Comparison of ENCODE assay signal across 18 cellular contexts in genomic region chr12:109130297-109130696, GRCh38.
"Had no signal": no experiment of that assay in that cellular context is flagged by ENCODE, and none has a peak within 500 bp of the region (broad histone marks: within the 10 kb centered on the region; RNA-seq: fewer than 3 reads in every experiment).

No MANE protein-coding gene starts in this region.

- DNase-seq: activated CD4-positive, alpha-beta T cell treated with anti-CD3 and anti-CD28 coated beads for 4 hours; activated CD8-positive, alpha-beta memory T cell treated with anti-CD3 and anti-CD28 coated beads, Interleukin-2, amount 50 U/mL, for 48 hours; activated CD8-positive, alpha-beta T cell treated with anti-CD3 and anti-CD28 coated beads, Interleukin-2, amount 10 ng/mL, durations not matched to agents 7 days and 5 days; activated naive CD4-positive, alpha-beta T cell treated with Interleukin-2 at 50 U/mL for 16 hours; cerebellar nuclear complex; effector memory CD8-positive, alpha-beta T cell; immature natural killer cell; left lung; mesendoderm; ovary; spleen; stimulated activated CD4-positive, alpha-beta T cell treated with anti-CD3 and anti-CD28 coated beads, Interleukin-1b, Interleukin-23, amount 100 ng/mL, for 48 hours; stimulated activated naive CD4-positive, alpha-beta T cell had no signal

- H3K4me1 ChIP-seq: left lung had no signal

- H3K4me1 Mint-ChIP-seq: neural crest cell had no signal

- H3K4me3 Mint-ChIP-seq: activated CD8-positive, alpha-beta T cell treated with anti-CD3 and anti-CD28 coated beads, Interleukin-2, amount 10 ng/mL, durations not matched to agents 7 days and 5 days; activated T-helper 1 cell treated with anti-CD3 and anti-CD28 coated beads, Interleukin-12 subunit alpha, Interleukin-12 subunit beta, Interleukin-2, Interleukin-4 antibody, amounts not matched to agents 30 ng/mL and 10 ng/mL and 1 ng/mL, durations not matched to agents 14 hours and 24 hours and 36 hours; brain; dendritic cell treated with granulocyte-macrophage colony-stimulating factor and Interleukin-4, amounts not matched to agents 40 ng/mL and 50 ng/mL, for 4 days; effector memory CD8-positive, alpha-beta T cell; immature natural killer cell; neural crest cell had no signal

- ATAC-seq: activated CD8-positive, alpha-beta T cell treated with anti-CD3 and anti-CD28 coated beads, Interleukin-2, amount 10 ng/mL, durations not matched to agents 7 days and 5 days; effector memory CD8-positive, alpha-beta T cell had no signal

- H3K9me3 Mint-ChIP-seq: activated T-helper 1 cell treated with anti-CD3 and anti-CD28 coated beads, Interleukin-12 subunit alpha, Interleukin-12 subunit beta, Interleukin-2, Interleukin-4 antibody, amounts not matched to agents 30 ng/mL and 10 ng/mL and 1 ng/mL, durations not matched to agents 14 hours and 24 hours and 36 hours; dendritic cell treated with granulocyte-macrophage colony-stimulating factor and Interleukin-4, amounts not matched to agents 40 ng/mL and 50 ng/mL, for 4 days; effector memory CD8-positive, alpha-beta T cell; immature natural killer cell had no signal

- H3K27me3 Mint-ChIP-seq: brain; dendritic cell treated with granulocyte-macrophage colony-stimulating factor and Interleukin-4, amounts not matched to agents 40 ng/mL and 50 ng/mL, for 4 days had no signal

- H3K36me3 Mint-ChIP-seq: brain had no signal

- H3K27ac ChIP-seq: epithelial cell of prostate, left lung, ovary, spleen had no signal

- H3K27me3 ChIP-seq: left lung, ovary, spleen had no signal

- H3K9me3 ChIP-seq: left lung, ovary, spleen had no signal

- H3K4me3 ChIP-seq: left lung, ovary, spleen had no signal

- H3K36me3 ChIP-seq: left lung, ovary, spleen had no signal
